Comparison of ENCODE assay signal across 11 cellular contexts in the genomic region with DNA sequence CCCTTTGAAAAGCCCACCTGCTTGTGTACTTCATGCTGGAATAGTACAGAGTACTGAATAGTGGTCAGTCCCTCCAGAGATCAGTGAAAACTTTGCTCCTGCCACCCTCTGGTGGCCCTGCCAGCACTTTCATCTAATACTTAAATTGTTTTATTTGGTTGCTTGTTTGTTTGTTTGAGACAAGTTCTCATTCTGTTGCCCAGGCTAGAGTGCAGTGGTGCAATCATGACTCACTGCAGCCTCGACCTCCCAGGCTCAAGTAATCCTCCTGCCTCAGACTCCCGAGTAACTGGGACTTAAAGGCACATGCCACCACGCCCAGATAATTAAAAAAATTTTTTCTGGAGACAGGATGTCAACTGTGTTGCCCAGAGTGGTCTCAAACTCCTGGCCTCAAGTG. TPM values are rescaled to one million over a fixed set of nuclear protein-coding genes. Genes with fewer than 3 reads are reported as not detected.
A peak's percentile ranks its signal among the peaks of the same experiment; 100 is the strongest.
DNase-seq lines count a peak whose midpoint lies in the region; ATAC-seq and TF ChIP-seq lines count a peak whose summit lies in the region.
"Had no signal": no experiment of that assay in that cellular context is flagged by ENCODE, and none has a peak within 500 bp of the region (broad histone marks: within the 10 kb centered on the region; RNA-seq: fewer than 3 reads in every experiment).

No MANE protein-coding gene starts in this region.

- peaks cover 34% of the 10 kb centered on the region for H3K36me3 Mint-ChIP-seq in GM23338 (ENCODE audit: low read depth)
- H3K36me3 Mint-ChIP-seq: CD4-positive, alpha-beta memory T cell had no signal

- H3K4me3 ChIP-seq in GM23338 (no peak overlapping the region), fibroblast of the aortic adventitia (ENCODE audit: low read depth, low read length) (no peak overlapping the region), vagina (no peak overlapping the region)
- H3K4me3 ChIP-seq: Peyer's patch had no signal

- in situ Hi-C loops in ACHN (cut with HindIII; ENCODE audit: low pct_ligation_motif_present, low pct_unique_long_range_greater_than_20kb, low sequenced_read_pairs) = no loop called here

- no peaks in the 10 kb centered on the region for H3K9me3 Mint-ChIP-seq in GM23338
- H3K9me3 Mint-ChIP-seq: CD4-positive, alpha-beta memory T cell; central memory CD8-positive, alpha-beta T cell had no signal

- peak; percentile 27 for DNase-seq in ACHN
- DNase-seq in GM23338 (ENCODE audit: low spot score) = no peak
- DNase-seq in fibroblast of the aortic adventitia (ENCODE audit: low read depth) = peak; percentile 18
- DNase-seq in NCI-H748 treated with DMSO at 0.1 percent for 48 hours (lab: John Stamatoyannopoulos, UW) = no peak
- no peak for DNase-seq in vagina (ENCODE audit: extremely low spot score in 2 of 2)
- DNase-seq: CD4-positive, alpha-beta memory T cell; Peyer's patch had no signal

- no peak overlapping the region for H3K4me2 ChIP-seq in GM23338

- peaks cover 40% of the 10 kb centered on the region for H3K4me1 Mint-ChIP-seq in GM23338

- peaks cover 5% of the 10 kb centered on the region for H3K27me3 Mint-ChIP-seq in GM23338 (ENCODE audit: insufficient read depth, low read depth, poor library complexity)
- H3K27me3 Mint-ChIP-seq: CD4-positive, alpha-beta memory T cell; central memory CD8-positive, alpha-beta T cell had no signal

- peaks cover 85% of the 10 kb centered on the region for H4K20me1 ChIP-seq in GM23338 (replicated peaks; ENCODE audit: insufficient read depth)

- no peaks in the 10 kb centered on the region for H3K9me2 ChIP-seq in GM23338 (ENCODE audit: insufficient read depth)

- H3K36me3 ChIP-seq in GM23338 (ENCODE audit: insufficient read depth) = peaks cover 11% of the 10 kb centered on the region
- no peaks in the 10 kb centered on the region for H3K36me3 ChIP-seq in vagina
- H3K36me3 ChIP-seq: Peyer's patch had no signal

- no peaks in the 10 kb centered on the region for H3K9me3 ChIP-seq in vagina
- H3K9me3 ChIP-seq: Peyer's patch had no signal

- TF ChIP-seq CTCF in GM23338 (conservative IDR thresholded peaks at IDR 0.05; ENCODE audit: low read depth in 2 of 2) (peak; percentile 29 to 39), fibroblast of the aortic adventitia (IDR thresholded peaks at IDR 0.05; ENCODE audit: insufficient read depth, low read length) (peak; percentile 30), vagina (IDR thresholded peaks at IDR 0.05) (no peak)

- intact Hi-C loops in vagina (cut with DNase I) = no loop called here

- H3K79me2 ChIP-seq in GM23338 (replicated peaks; ENCODE audit: insufficient read depth) = peaks cover 100% of the 10 kb centered on the region

- no peaks in the 10 kb centered on the region for H3F3A ChIP-seq in GM23338 (replicated peaks; ENCODE audit: low read depth)

- H2AFZ ChIP-seq in GM23338 = no peak overlapping the region

- H3K27me3 ChIP-seq in GM23338 (ENCODE audit: insufficient read depth) (no peaks in the 10 kb centered on the region), vagina (no peaks in the 10 kb centered on the region)
- H3K27me3 ChIP-seq: Peyer's patch had no signal

- H3K4me1 ChIP-seq in GM23338 (ENCODE audit: insufficient read depth) = peaks cover 13% of the 10 kb centered on the region; the same call in 1 of the 2 replicates
- H3K4me1 ChIP-seq in vagina = peaks cover 9% of the 10 kb centered on the region
- H3K4me1 ChIP-seq: Peyer's patch had no signal

- H3K4me3 Mint-ChIP-seq in GM23338 = no peak overlapping the region
- H3K4me3 Mint-ChIP-seq: CD4-positive, alpha-beta memory T cell; central memory CD8-positive, alpha-beta T cell had no signal

- no peak for TF ChIP-seq POLR2A in vagina (IDR thresholded peaks at IDR 0.05)

- no peak overlapping the region; the same call in 1 of the 2 replicates for H3K27ac Mint-ChIP-seq in GM23338

- ATAC-seq in GM23338 = peak; percentile 18; the same call in 1 of the 3 replicates
- ATAC-seq in SK-N-SH treated with all-trans-retinoic acid at 6 μM for 48 hours = peak; percentile 68
- no peak for ATAC-seq in GM19397 (IDR thresholded peaks at IDR 0.05; ENCODE audit: unreplicated experiment)
- no peak for ATAC-seq in GM18867 (IDR thresholded peaks at IDR 0.05; ENCODE audit: unreplicated experiment)

- no peak overlapping the region for H3K27ac ChIP-seq in GM23338 (ENCODE audit: low read depth)
- H3K27ac ChIP-seq in vagina = no peak overlapping the region

TF ChIP-seq in GM23338, 12 proteins besides CTCF, POLR2A, EP300 and RAD21 (continues in another document):
- TF ChIP-seq EZH2 (IDR thresholded peaks at IDR 0.05; ENCODE audit: low read depth, unreplicated experiment) = no peak

TF ChIP-seq in SK-N-SH treated with all-trans-retinoic acid at 6 μM for 48 hours, 23 proteins besides CTCF, POLR2A, EP300 and RAD21 (continues in another document):
- TF ChIP-seq, protein P1, sequence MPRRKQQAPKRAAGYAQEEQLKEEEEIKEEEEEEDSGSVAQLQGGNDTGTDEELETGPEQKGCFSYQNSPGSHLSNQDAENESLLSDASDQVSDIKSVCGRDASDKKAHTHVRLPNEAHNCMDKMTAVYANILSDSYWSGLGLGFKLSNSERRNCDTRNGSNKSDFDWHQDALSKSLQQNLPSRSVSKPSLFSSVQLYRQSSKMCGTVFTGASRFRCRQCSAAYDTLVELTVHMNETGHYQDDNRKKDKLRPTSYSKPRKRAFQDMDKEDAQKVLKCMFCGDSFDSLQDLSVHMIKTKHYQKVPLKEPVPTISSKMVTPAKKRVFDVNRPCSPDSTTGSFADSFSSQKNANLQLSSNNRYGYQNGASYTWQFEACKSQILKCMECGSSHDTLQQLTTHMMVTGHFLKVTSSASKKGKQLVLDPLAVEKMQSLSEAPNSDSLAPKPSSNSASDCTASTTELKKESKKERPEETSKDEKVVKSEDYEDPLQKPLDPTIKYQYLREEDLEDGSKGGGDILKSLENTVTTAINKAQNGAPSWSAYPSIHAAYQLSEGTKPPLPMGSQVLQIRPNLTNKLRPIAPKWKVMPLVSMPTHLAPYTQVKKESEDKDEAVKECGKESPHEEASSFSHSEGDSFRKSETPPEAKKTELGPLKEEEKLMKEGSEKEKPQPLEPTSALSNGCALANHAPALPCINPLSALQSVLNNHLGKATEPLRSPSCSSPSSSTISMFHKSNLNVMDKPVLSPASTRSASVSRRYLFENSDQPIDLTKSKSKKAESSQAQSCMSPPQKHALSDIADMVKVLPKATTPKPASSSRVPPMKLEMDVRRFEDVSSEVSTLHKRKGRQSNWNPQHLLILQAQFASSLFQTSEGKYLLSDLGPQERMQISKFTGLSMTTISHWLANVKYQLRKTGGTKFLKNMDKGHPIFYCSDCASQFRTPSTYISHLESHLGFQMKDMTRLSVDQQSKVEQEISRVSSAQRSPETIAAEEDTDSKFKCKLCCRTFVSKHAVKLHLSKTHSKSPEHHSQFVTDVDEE (CRISPR knock-in tag; IDR thresholded peaks at IDR 0.05) = no peak
- TF ChIP-seq GLIS3 (CRISPR knock-in tag; IDR thresholded peaks at IDR 0.05) = no peak
- TF ChIP-seq RARB (CRISPR knock-in tag; IDR thresholded peaks at IDR 0.05) = no peak
- no peak for TF ChIP-seq ZNF565 (CRISPR knock-in tag; conservative IDR thresholded peaks at IDR 0.05; ENCODE audit: low read depth)
- TF ChIP-seq, protein P2, sequence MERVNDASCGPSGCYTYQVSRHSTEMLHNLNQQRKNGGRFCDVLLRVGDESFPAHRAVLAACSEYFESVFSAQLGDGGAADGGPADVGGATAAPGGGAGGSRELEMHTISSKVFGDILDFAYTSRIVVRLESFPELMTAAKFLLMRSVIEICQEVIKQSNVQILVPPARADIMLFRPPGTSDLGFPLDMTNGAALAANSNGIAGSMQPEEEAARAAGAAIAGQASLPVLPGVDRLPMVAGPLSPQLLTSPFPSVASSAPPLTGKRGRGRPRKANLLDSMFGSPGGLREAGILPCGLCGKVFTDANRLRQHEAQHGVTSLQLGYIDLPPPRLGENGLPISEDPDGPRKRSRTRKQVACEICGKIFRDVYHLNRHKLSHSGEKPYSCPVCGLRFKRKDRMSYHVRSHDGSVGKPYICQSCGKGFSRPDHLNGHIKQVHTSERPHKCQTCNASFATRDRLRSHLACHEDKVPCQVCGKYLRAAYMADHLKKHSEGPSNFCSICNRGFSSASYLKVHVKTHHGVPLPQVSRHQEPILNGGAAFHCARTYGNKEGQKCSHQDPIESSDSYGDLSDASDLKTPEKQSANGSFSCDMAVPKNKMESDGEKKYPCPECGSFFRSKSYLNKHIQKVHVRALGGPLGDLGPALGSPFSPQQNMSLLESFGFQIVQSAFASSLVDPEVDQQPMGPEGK (CRISPR knock-in tag; IDR thresholded peaks at IDR 0.05; ENCODE audit: borderline replicate concordance) = no peak
- TF ChIP-seq ZNF70 (CRISPR knock-in tag; IDR thresholded peaks at IDR 0.05) = no peak
- TF ChIP-seq, protein P3, sequence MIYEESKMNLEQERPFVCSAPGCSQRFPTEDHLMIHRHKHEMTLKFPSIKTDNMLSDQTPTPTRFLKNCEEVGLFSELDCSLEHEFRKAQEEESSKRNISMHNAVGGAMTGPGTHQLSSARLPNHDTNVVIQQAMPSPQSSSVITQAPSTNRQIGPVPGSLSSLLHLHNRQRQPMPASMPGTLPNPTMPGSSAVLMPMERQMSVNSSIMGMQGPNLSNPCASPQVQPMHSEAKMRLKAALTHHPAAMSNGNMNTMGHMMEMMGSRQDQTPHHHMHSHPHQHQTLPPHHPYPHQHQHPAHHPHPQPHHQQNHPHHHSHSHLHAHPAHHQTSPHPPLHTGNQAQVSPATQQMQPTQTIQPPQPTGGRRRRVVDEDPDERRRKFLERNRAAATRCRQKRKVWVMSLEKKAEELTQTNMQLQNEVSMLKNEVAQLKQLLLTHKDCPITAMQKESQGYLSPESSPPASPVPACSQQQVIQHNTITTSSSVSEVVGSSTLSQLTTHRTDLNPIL (CRISPR knock-in tag; IDR thresholded peaks at IDR 0.05; ENCODE audit: low read depth) = no peak
- no peak for TF ChIP-seq PPARA (CRISPR knock-in tag; IDR thresholded peaks at IDR 0.05; ENCODE audit: borderline replicate concordance)
- no peak for TF ChIP-seq SNAI2 (CRISPR knock-in tag; IDR thresholded peaks at IDR 0.05)
- TF ChIP-seq ZFP30 (CRISPR knock-in tag; IDR thresholded peaks at IDR 0.05) = no peak

RNA-seq across cellular contexts. Expression of a gene that starts 9.1 kb away (rescaled TPM):
- 81.6 and 91.3 TPM in 2 replicates for total RNA-seq in GM23338 (2014; rRNA removed; shearing (Covaris generic))
- 31.1 and 33.3 TPM in 2 replicates for polyA plus RNA-seq in GM23338 (2016; fragmentation: Nextera tagmentation; extraction: Ambion mirVana)
- total RNA-seq in fibroblast of the aortic adventitia (ENCODE audit: low replicate concordance) (2.2 and 16.7 TPM in 2 replicates), vagina (20.4 TPM)

RNA-seq across cellular contexts. Expression of a gene that starts 26.9 kb away (rescaled TPM):
- total RNA-seq in GM23338 (2014; rRNA removed; shearing (Covaris generic)) = 20.1 and 25.9 TPM in 2 replicates
- 8.3 TPM in 2 replicates for polyA plus RNA-seq in GM23338 (2016; fragmentation: Nextera tagmentation; extraction: Ambion mirVana)
- total RNA-seq in fibroblast of the aortic adventitia (ENCODE audit: low replicate concordance) (5.1 and 8.9 TPM in 2 replicates), vagina (13.0 TPM)

Comparison
In these comparisons a context has a peak if more than half of its experiments do, and no peak if none do; other contexts are left out.
1. DNase-seq: peak in ACHN (single experiment) and fibroblast of the aortic adventitia (single experiment); none in GM23338 (single experiment), NCI-H748 treated with DMSO at 0.1 percent for 48 hours (single experiment) and vagina (0 of 2).
2. ATAC-seq: peak in GM23338 (single experiment) and SK-N-SH treated with all-trans-retinoic acid at 6 μM for 48 hours (single experiment); none in GM19397 (single experiment) and GM18867 (single experiment).
3. CTCF ChIP-seq: peak in GM23338 (2 of 2) and fibroblast of the aortic adventitia (single experiment); none in vagina (0 of 3).